Comparison of ENCODE assay signal across 26 cellular contexts in genomic region chr12:64821116-64821630, GRCh38.
"Had no signal": no experiment of that assay in that cellular context is flagged by ENCODE, and none has a peak within 500 bp of the region (broad histone marks: within the 10 kb centered on the region; RNA-seq: fewer than 3 reads in every experiment).

No MANE protein-coding gene starts in this region.

- ATAC-seq: heart left ventricle; left lung; naive thymus-derived CD4-positive, alpha-beta T cell; stimulated activated effector memory CD8-positive, alpha-beta T cell treated with anti-CD3 and anti-CD28 coated beads, Interleukin-12 subunit alpha, Interleukin-12 subunit beta, amount 100 ng/mL, for 72 hours had no signal

- H3K27ac ChIP-seq: colonic mucosa, esophagus squamous epithelium, heart left ventricle, hepatocyte, left lung, ovary, right atrium auricular region, sigmoid colon, stomach, thyroid gland, vagina had no signal

- H3K4me2 ChIP-seq: hepatocyte had no signal

- H3K4me3 ChIP-seq: colonic mucosa, esophagus squamous epithelium, heart left ventricle, hepatocyte, left lung, ovary, right atrium auricular region, sigmoid colon, stomach, thyroid gland, vagina had no signal

- H3K9me3 Mint-ChIP-seq: dendritic cell treated with granulocyte-macrophage colony-stimulating factor and Interleukin-4, amounts not matched to agents 40 ng/mL and 50 ng/mL, for 4 days; stimulated activated effector memory CD8-positive, alpha-beta T cell treated with anti-CD3 and anti-CD28 coated beads, Interleukin-12 subunit alpha, Interleukin-12 subunit beta, amount 100 ng/mL, for 72 hours had no signal

- H3K4me3 Mint-ChIP-seq: dendritic cell treated with granulocyte-macrophage colony-stimulating factor and Interleukin-4, amounts not matched to agents 40 ng/mL and 50 ng/mL, for 4 days; endodermal cell; naive thymus-derived CD4-positive, alpha-beta T cell; nephron progenitor cell; stimulated activated effector memory CD8-positive, alpha-beta T cell treated with anti-CD3 and anti-CD28 coated beads, Interleukin-12 subunit alpha, Interleukin-12 subunit beta, amount 100 ng/mL, for 72 hours had no signal

- H3K9me3 ChIP-seq: colonic mucosa, ovary, sigmoid colon, thyroid gland, vagina had no signal

- H3K27ac Mint-ChIP-seq: dendritic cell treated with granulocyte-macrophage colony-stimulating factor and Interleukin-4, amounts not matched to agents 40 ng/mL and 50 ng/mL, for 4 days; endodermal cell; naive thymus-derived CD4-positive, alpha-beta T cell; nephron progenitor cell; progenitor cell of endocrine pancreas; stimulated activated effector memory CD8-positive, alpha-beta T cell treated with anti-CD3 and anti-CD28 coated beads, Interleukin-12 subunit alpha, Interleukin-12 subunit beta, amount 100 ng/mL, for 72 hours had no signal

- DNase-seq: colonic mucosa; effector CD8-positive, alpha-beta T cell; endodermal cell; esophagus squamous epithelium; heart left ventricle; kidney; left lung; mesendoderm; midbrain; naive thymus-derived CD4-positive, alpha-beta T cell; nephron progenitor cell; occipital lobe; ovary; sigmoid colon; stimulated activated CD4-positive, alpha-beta T cell treated with anti-CD3 and anti-CD28 coated beads, Interleukin-2, amount 100 ng/mL, for 24 hours; stimulated activated CD4-positive, alpha-beta T cell treated with anti-CD3 and anti-CD28 coated beads, Interleukin-4, amount 100 ng/mL, for 24 hours; stimulated activated naive CD4-positive, alpha-beta T cell treated with Interleukin-2 at 50 U/mL for 16 hours; stomach; thyroid gland; trophoblast cell had no signal

- H3K27me3 ChIP-seq: ovary, right atrium auricular region had no signal

- H3K36me3 ChIP-seq: colonic mucosa, esophagus squamous epithelium, heart left ventricle, left lung, ovary, right atrium auricular region, sigmoid colon, stomach, thyroid gland, vagina had no signal

- H3K36me3 Mint-ChIP-seq: stimulated activated effector memory CD8-positive, alpha-beta T cell treated with anti-CD3 and anti-CD28 coated beads, Interleukin-12 subunit alpha, Interleukin-12 subunit beta, amount 100 ng/mL, for 72 hours had no signal
